ENCODE assay signal across 8 cellular contexts in the genomic region with DNA sequence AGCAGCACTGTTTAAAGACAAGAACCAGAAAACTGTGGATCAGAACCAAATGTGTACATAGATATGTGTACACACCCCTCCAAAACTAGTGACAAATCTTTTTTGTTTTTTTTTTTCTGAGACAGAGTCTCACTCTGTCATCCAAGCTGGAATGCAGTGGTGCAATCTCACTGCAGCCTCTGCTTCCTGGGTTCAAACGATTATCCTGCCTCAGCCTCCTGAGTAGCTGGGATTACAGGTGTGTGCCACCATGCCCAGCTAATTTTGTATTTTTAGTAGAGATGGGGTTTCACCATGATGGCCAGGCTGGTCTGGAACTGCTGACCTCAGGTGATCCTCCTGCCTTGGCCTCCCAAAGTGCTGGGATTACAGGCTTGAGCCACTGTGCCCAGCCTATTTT. TPM values are rescaled to one million over a fixed set of nuclear protein-coding genes. Genes with fewer than 3 reads are reported as not detected.
DNase-seq lines count a peak whose midpoint lies in the region; ATAC-seq and TF ChIP-seq lines count a peak whose summit lies in the region.
"Not testable (repeated sequence)": the region's sequence is repeated elsewhere in the genome, so short reads cannot be mapped to it uniquely, and the experiment has no call there.

No MANE protein-coding gene starts in this region.

- not testable (repeated sequence) for H3K4me3 ChIP-seq in ACC112 (ENCODE audit: low read depth, low read length); SK-N-SH (ENCODE audit: low read depth in 2 of 2, low read length in 1 of 2); mammary epithelial cell (replicated peaks in 1 of 3; ENCODE audit: insufficient read depth in 1 of 3, low read depth in 2 of 3, low read length in 3 of 3); gastroesophageal sphincter; osteoblast (ENCODE audit: insufficient read depth, low read length); skeletal muscle satellite cell (ENCODE audit: low read length); uterus

- not testable (repeated sequence) for H3K27ac ChIP-seq in ACC112 (ENCODE audit: low read depth, low read length); mammary epithelial cell (ENCODE audit: insufficient read depth, low read depth, low read length); osteoblast (ENCODE audit: low read depth, low read length)
- H3K27ac ChIP-seq in SK-N-SH (ENCODE audit: low read depth in 2 of 2, low read length in 1 of 2) (peak overlapping the region; percentile 44 to 98; a peak in 3 of 4 replicates), gastroesophageal sphincter (peak overlapping the region in 3 of 4 donors; percentile 55 to 98 (median 95)), uterus (peak overlapping the region; percentile 88 to 89)

- dilution Hi-C loops in mammary epithelial cell (cut with HindIII; ENCODE audit: low sequenced_read_pairs): not testable (repeated sequence)

- peaks cover 16% of the 10 kb centered on the region for H3K4me1 Mint-ChIP-seq in mesothelial cell of epicardium

- not testable (repeated sequence) for H3K27me3 ChIP-seq in ACC112 (ENCODE audit: insufficient read depth, low read length); SK-N-SH (ENCODE audit: insufficient read depth); mammary epithelial cell (ENCODE audit: insufficient read depth, low read length); gastroesophageal sphincter; osteoblast (ENCODE audit: insufficient read depth, low read length); skeletal muscle satellite cell (ENCODE audit: control insufficient read depth, insufficient read depth, low read length); uterus

- not testable (repeated sequence) for H3K9me3 ChIP-seq in SK-N-SH; mammary epithelial cell (replicated peaks; ENCODE audit: insufficient read depth, low read length); gastroesophageal sphincter; osteoblast (ENCODE audit: low read depth, low read length); skeletal muscle satellite cell (replicated peaks; ENCODE audit: low read length); uterus

- not testable (repeated sequence) for H3K9ac ChIP-seq in SK-N-SH; mammary epithelial cell (ENCODE audit: insufficient read depth, low read length)
- peak overlapping the region; percentile 28 for H3K9ac ChIP-seq in skeletal muscle satellite cell (ENCODE audit: low read depth, low read length)

- H3K79me2 ChIP-seq in ACC112 (ENCODE audit: control insufficient read depth, insufficient read depth, low read length, unreplicated experiment): peaks cover 20% of the 10 kb centered on the region
- H3K79me2 ChIP-seq in SK-N-SH (ENCODE audit: insufficient read depth): peaks cover 20% of the 10 kb centered on the region
- H3K79me2 ChIP-seq in mammary epithelial cell (ENCODE audit: insufficient read depth, low read length): peaks cover 21% of the 10 kb centered on the region
- peaks cover 20% of the 10 kb centered on the region for H3K79me2 ChIP-seq in osteoblast (ENCODE audit: insufficient read depth, low read length)

- peak overlapping the region; percentile 27 for H2AFZ ChIP-seq in ACC112 (ENCODE audit: low read length, unreplicated experiment)
- H2AFZ ChIP-seq in SK-N-SH (ENCODE audit: low read depth): peak overlapping the region; percentile 33; the same call in 1 of the 2 replicates
- peak overlapping the region; percentile 31 for H2AFZ ChIP-seq in mammary epithelial cell (ENCODE audit: low read depth, low read length)
- peak overlapping the region; percentile 74 for H2AFZ ChIP-seq in osteoblast (ENCODE audit: low read length)

- intact Hi-C loops in mammary epithelial cell (cut with micrococcal nuclease); uterus (cut with DNase I; ENCODE audit: low total_unique reads): not testable (repeated sequence)

- ATAC-seq in gastroesophageal sphincter: not testable (repeated sequence)

- in situ Hi-C loops in mammary epithelial cell (cut with MboI; ENCODE audit: low sequenced_read_pairs in 2 of 2): not testable (repeated sequence)

- not testable (repeated sequence) for TF ChIP-seq POLR2A in gastroesophageal sphincter (IDR thresholded peaks at IDR 0.05); uterus (IDR thresholded peaks at IDR 0.05)

- DNase-seq in SK-N-SH; mammary epithelial cell; mesothelial cell of epicardium (ENCODE audit: low spot score in 2 of 2, unreplicated experiment in 2 of 2); osteoblast (ENCODE audit: insufficient read length, low spot score, missing footprints); uterus: not testable (repeated sequence)

- CTCF ChIA-PET in SK-N-SH (lab: Yijun Ruan, JAX): interaction anchor here (0.5 to 3.4 kb wide), 8 partner anchors 9 to 121 kb away, joined by 3 to 22 read pairs (median 4); no protein-coding TSS in a partner anchor
- CTCF ChIA-PET in mammary epithelial cell (lab: Charles Lee; ENCODE audit: low non-redundant PET): not testable (repeated sequence)

- H3K36me3 Mint-ChIP-seq in mesothelial cell of epicardium: not testable (repeated sequence)

- H3K36me3 ChIP-seq in ACC112 (ENCODE audit: insufficient read depth, low read length); SK-N-SH (replicated peaks in 1 of 2; ENCODE audit: control insufficient read depth in 1 of 2, insufficient read depth in 2 of 2, low read length in 1 of 2); mammary epithelial cell (ENCODE audit: insufficient read depth, low read length); gastroesophageal sphincter; osteoblast (ENCODE audit: insufficient read depth, low read length); skeletal muscle satellite cell (ENCODE audit: insufficient read depth, low read length); uterus: not testable (repeated sequence)

- TF ChIP-seq RAD21 in SK-N-SH (IDR thresholded peaks at IDR 0.05; ENCODE audit: low read length): not testable (repeated sequence)

- H3K4me2 ChIP-seq in SK-N-SH; mammary epithelial cell (ENCODE audit: insufficient read depth, low read depth, low read length); osteoblast (ENCODE audit: insufficient read depth, low read length); skeletal muscle satellite cell (ENCODE audit: low read length): not testable (repeated sequence)

- H3K4me3 Mint-ChIP-seq in mesothelial cell of epicardium: not testable (repeated sequence)

- H3K4me1 ChIP-seq in ACC112 (ENCODE audit: control insufficient read depth, insufficient read depth, low read length, unreplicated experiment): peaks cover 41% of the 10 kb centered on the region
- peaks cover 16 to 54% of the 10 kb centered on the region in 2 experiments for H3K4me1 ChIP-seq in SK-N-SH (ENCODE audit: control insufficient read depth in 1 of 2, insufficient read depth in 2 of 2, low read depth in 1 of 2, low read length in 1 of 2)
- H3K4me1 ChIP-seq in mammary epithelial cell (ENCODE audit: insufficient read depth, low read length): peaks cover 22% of the 10 kb centered on the region
- peaks cover 0 to 57% (median 15%) of the 10 kb centered on the region in 3 donors for H3K4me1 ChIP-seq in gastroesophageal sphincter
- H3K4me1 ChIP-seq in osteoblast (ENCODE audit: insufficient read depth, low read length): peaks cover 34% of the 10 kb centered on the region
- peaks cover 32% of the 10 kb centered on the region for H3K4me1 ChIP-seq in skeletal muscle satellite cell (ENCODE audit: control insufficient read depth, insufficient read depth, low read length)
- peaks cover 0 to 14% of the 10 kb centered on the region in 2 donors for H3K4me1 ChIP-seq in uterus

- not testable (repeated sequence) for TF ChIP-seq EP300 in SK-N-SH (IDR thresholded peaks at IDR 0.05; ENCODE audit: borderline replicate concordance in 1 of 2, low read depth in 1 of 2, low read length in 1 of 2); gastroesophageal sphincter (IDR thresholded peaks at IDR 0.05)

- peaks cover 20% of the 10 kb centered on the region for H3F3A ChIP-seq in SK-N-SH (replicated peaks; ENCODE audit: insufficient read depth)

- H3K27me3 Mint-ChIP-seq in mesothelial cell of epicardium (ENCODE audit: low read depth): not testable (repeated sequence)

- not testable (repeated sequence) for H3K9me2 ChIP-seq in SK-N-SH

- WGBS in SK-N-SH (ENCODE audit: low lambda C conversion rate): 50% methylated on average over 1 of the region's 1 CpG
- 83% methylated on average over 1 of the region's 1 CpG for WGBS in mammary epithelial cell (ENCODE audit: low coverage, missing lambda C conversion rate)
- WGBS in gastroesophageal sphincter (ENCODE audit: low coverage in 1 of 2), 2 donors: 50 to 86% methylated on average over 1 of the region's 1 CpG

- not testable (repeated sequence) for BruUV-seq in mammary epithelial cell (replicated peaks; lab: Mats Ljungman, UMichigan)

- POLR2A ChIA-PET in SK-N-SH (lab: Yijun Ruan, JAX): not testable (repeated sequence)

- not testable (repeated sequence) for H4K20me1 ChIP-seq in SK-N-SH (ENCODE audit: insufficient read depth); mammary epithelial cell (ENCODE audit: insufficient read depth, low read length); osteoblast (ENCODE audit: insufficient read depth, low read length)

- not testable (repeated sequence) for H3K9me3 Mint-ChIP-seq in mesothelial cell of epicardium

- TF ChIP-seq CTCF in SK-N-SH (IDR thresholded peaks at IDR 0.05); mammary epithelial cell (conservative IDR thresholded peaks at IDR 0.05 in 1 of 2, IDR thresholded peaks at IDR 0.05 in 1 of 2; ENCODE audit: extremely low read depth in 1 of 2, insufficient read depth in 1 of 2, low read depth in 1 of 2, low read length in 2 of 2); gastroesophageal sphincter (IDR thresholded peaks at IDR 0.05); mesothelial cell of epicardium (IDR thresholded peaks at IDR 0.05; ENCODE audit: unreplicated experiment); osteoblast (IDR thresholded peaks at IDR 0.05; ENCODE audit: extremely low read depth, low read depth, low read length); uterus (IDR thresholded peaks at IDR 0.05): not testable (repeated sequence)

- H3K27ac Mint-ChIP-seq in mesothelial cell of epicardium: peak overlapping the region; percentile 69

RNA-seq across cellular contexts. Expression of a gene that starts 2.3 kb away (rescaled TPM):
- polyA plus RNA-seq in SK-N-SH (2012; rRNA removed) (19.2 and 25.7 TPM in 2 replicates), mammary epithelial cell (29.6 TPM)
- polyA plus RNA-seq in SK-N-SH (2012; cell fraction: cytosol; rRNA removed): 12.3 and 17.4 TPM in 2 replicates
- 15.6 and 19.9 TPM in 2 replicates for polyA plus RNA-seq in SK-N-SH (2012; cell fraction: nucleus; rRNA removed)
- total RNA-seq in mammary epithelial cell (10 to 100 TPM; 35.3 to 47.4 TPM), gastroesophageal sphincter (100 to 1,000 TPM in 1 of 4 donors, 10 to 100 TPM in 3; 54.6 to 108 (median 75.9) TPM), mesothelial cell of epicardium (33.7 to 39.7 TPM (median 39.1 TPM) in 3 replicates), osteoblast (115 and 151 TPM in 2 replicates), uterus (100 to 1,000 TPM in 1 of 4 donors, 10 to 100 TPM in 3; 27.4 to 117 (median 54.2) TPM)
- 207 TPM for polyA minus RNA-seq in mammary epithelial cell
- total RNA-seq in skeletal muscle satellite cell (2012; rRNA removed): 58.1 and 107 TPM in 2 replicates
